14 cellular contexts compared by ENCODE assay signal in genomic region chr12:78062781-78063180, GRCh38.
A peak's percentile ranks its signal among the peaks of the same experiment; 100 is the strongest.
DNase-seq lines count a peak whose midpoint lies in the region; TF ChIP-seq lines count a peak whose summit lies in the region.
"Had no signal": no experiment of that assay in that cellular context is flagged by ENCODE, and none has a peak within 500 bp of the region (broad histone marks: within the 10 kb centered on the region; RNA-seq: fewer than 3 reads in every experiment).

No MANE protein-coding gene starts in this region.

- no peak overlapping the region for H3K4me2 ChIP-seq in mesendoderm (ENCODE audit: low read length)

- H3K9ac ChIP-seq in mesendoderm (ENCODE audit: low read length), result no peak overlapping the region

- H2BK5ac ChIP-seq in mesendoderm (ENCODE audit: low read length), result no peak overlapping the region

- H3K36me3 ChIP-seq in HAP-1 (replicated peaks) (no peaks in the 10 kb centered on the region), mesendoderm (ENCODE audit: control insufficient read depth, insufficient read depth, low read length) (no peaks in the 10 kb centered on the region)
- H3K36me3 ChIP-seq: sigmoid colon had no signal

- no peaks in the 10 kb centered on the region for H3K4me1 Mint-ChIP-seq in endothelial cell (ENCODE audit: unreplicated experiment)
- H3K4me1 Mint-ChIP-seq: activated T-helper 17 cell treated with anti-CD3 and anti-CD28 coated beads, Interleukin-2, amount 50 U/mL, for 72 hours had no signal

- in situ Hi-C loops in ACHN (cut with HindIII; ENCODE audit: low pct_ligation_motif_present, low pct_unique_long_range_greater_than_20kb, low sequenced_read_pairs) (no loop called here), HAP-1 (cut with MboI; ENCODE audit: low sequenced_read_pairs) (no loop called here)

- H3K23ac ChIP-seq in mesendoderm (ENCODE audit: low read length), result no peak overlapping the region

- no peak overlapping the region for H3K4me3 Mint-ChIP-seq in endothelial cell (ENCODE audit: unreplicated experiment)
- H3K4me3 Mint-ChIP-seq: activated T-helper 17 cell treated with anti-CD3 and anti-CD28 coated beads, Interleukin-2, amount 50 U/mL, for 72 hours had no signal

- no peak overlapping the region for H3K27ac Mint-ChIP-seq in endothelial cell (ENCODE audit: unreplicated experiment)
- H3K27ac Mint-ChIP-seq: activated T-helper 17 cell treated with anti-CD3 and anti-CD28 coated beads, Interleukin-2, amount 50 U/mL, for 72 hours had no signal

- H3K79me1 ChIP-seq in mesendoderm (ENCODE audit: low read length), result no peaks in the 10 kb centered on the region

- TF ChIP-seq CTCF in endothelial cell (IDR thresholded peaks at IDR 0.05; ENCODE audit: unreplicated experiment), result no peak

- no peak overlapping the region for H2BK15ac ChIP-seq in mesendoderm (replicated peaks; ENCODE audit: low read depth)

- H3K4me1 ChIP-seq in HAP-1 (peaks cover 17% of the 10 kb centered on the region), mesendoderm (ENCODE audit: control insufficient read depth, low read depth, low read length) (no peaks in the 10 kb centered on the region)

- no peaks in the 10 kb centered on the region for H3K9me3 ChIP-seq in HAP-1
- H3K9me3 ChIP-seq: sigmoid colon had no signal

- H3K79me2 ChIP-seq in mesendoderm (ENCODE audit: control insufficient read depth, insufficient read depth, low read length), result no peaks in the 10 kb centered on the region

- H4K5ac ChIP-seq in mesendoderm (ENCODE audit: low read length), result no peak overlapping the region

- no peak overlapping the region for H3K4ac ChIP-seq in mesendoderm (ENCODE audit: low read depth, low read length)

- no peaks in the 10 kb centered on the region for H3K36me3 Mint-ChIP-seq in endothelial cell (ENCODE audit: low read depth, unreplicated experiment)

- no peak overlapping the region for H4K8ac ChIP-seq in mesendoderm (ENCODE audit: low read depth, low read length)

- H2BK120ac ChIP-seq in mesendoderm (ENCODE audit: low read depth, low read length), result no peak overlapping the region

- no peaks in the 10 kb centered on the region for H3K9me3 Mint-ChIP-seq in endothelial cell (ENCODE audit: unreplicated experiment)

- H3K18ac ChIP-seq in mesendoderm (ENCODE audit: low read length), result no peak overlapping the region

- no peak overlapping the region for H3K56ac ChIP-seq in mesendoderm (ENCODE audit: low read length)

- no peaks in the 10 kb centered on the region for H3K27me3 Mint-ChIP-seq in endothelial cell (ENCODE audit: unreplicated experiment)
- H3K27me3 Mint-ChIP-seq: activated T-helper 17 cell treated with anti-CD3 and anti-CD28 coated beads, Interleukin-2, amount 50 U/mL, for 72 hours had no signal

- H3K4me3 ChIP-seq in HAP-1, result no peak overlapping the region
- H3K4me3 ChIP-seq in mesendoderm (ENCODE audit: low read length), result no peak overlapping the region
- H3K4me3 ChIP-seq: sigmoid colon had no signal

- no peak overlapping the region for H3K27ac ChIP-seq in mesendoderm (ENCODE audit: low read depth, low read length)
- H3K27ac ChIP-seq: sigmoid colon had no signal

- H3K27me3 ChIP-seq in HAP-1 (ENCODE audit: low read depth) (no peaks in the 10 kb centered on the region), mesendoderm (ENCODE audit: insufficient read depth, low read length, poor library complexity) (no peaks in the 10 kb centered on the region)
- H3K27me3 ChIP-seq: sigmoid colon had no signal

- H2AK5ac ChIP-seq in mesendoderm (ENCODE audit: low read length), result no peak overlapping the region

- DNase-seq in ACHN (peak; percentile 53), HAP-1 (ENCODE audit: low spot score in 2 of 2) (peak; percentile 78 to 80), cerebellar cortex (ENCODE audit: low spot score) (peak; percentile 44), kidney glomerular epithelial cell (lab: John Stamatoyannopoulos, UW) (peak; percentile 69), NCI-H2227 treated with DMSO at 0.1 percent for 48 hours (lab: John Stamatoyannopoulos, UW) (no peak), mesendoderm (no peak), endothelial cell (ENCODE audit: low spot score) (no peak)
- no peak for DNase-seq in activated CD4-positive, alpha-beta T cell treated with anti-CD3 and anti-CD28 coated beads for 4 hours
- DNase-seq: activated CD4-positive, CD25-positive, alpha-beta regulatory T cell; effector CD4-positive, alpha-beta T cell; H7; NCI-H1417; sigmoid colon had no signal

Comparison
In these comparisons a context has a peak if more than half of its experiments do, and no peak if none do; other contexts are left out.
1. DNase-seq: peak in ACHN (single experiment), HAP-1 (2 of 2), cerebellar cortex (single experiment) and kidney glomerular epithelial cell (single experiment); none in activated CD4-positive, alpha-beta T cell treated with anti-CD3 and anti-CD28 coated beads for 4 hours (0 of 2), NCI-H2227 treated with DMSO at 0.1 percent for 48 hours (single experiment), mesendoderm (single experiment) and endothelial cell (single experiment).